In the genomic region with DNA sequence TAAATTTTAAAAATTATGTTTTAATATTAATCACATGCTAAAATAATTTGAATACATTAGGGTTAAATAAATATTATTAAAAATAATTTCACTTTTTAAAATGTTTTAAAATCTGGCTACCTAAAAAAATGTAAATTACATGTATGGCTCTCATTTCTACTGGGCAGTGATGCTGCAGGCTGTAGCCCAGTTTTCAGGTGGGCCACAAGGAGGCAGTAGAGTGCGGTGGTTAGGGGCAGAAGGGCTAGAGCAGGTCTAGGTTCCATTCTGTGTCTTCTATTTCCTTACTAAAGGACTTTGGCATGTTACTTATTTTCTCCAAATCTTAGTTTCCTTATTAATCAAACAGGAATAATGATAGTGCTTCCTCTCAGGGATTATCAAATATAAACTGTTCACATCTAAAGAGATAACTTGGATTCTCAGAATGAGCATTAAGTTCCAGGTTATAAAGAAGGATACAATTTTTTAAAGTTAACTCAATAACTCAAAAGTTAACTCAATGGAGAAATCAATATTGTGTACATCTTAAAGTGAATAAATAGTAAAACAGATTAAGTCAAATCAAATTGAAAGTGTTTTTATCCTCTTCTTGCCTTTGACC, we compare ENCODE assay signal across 8 cellular contexts. TPM values are rescaled to one million over a fixed set of nuclear protein-coding genes. Genes with fewer than 3 reads are reported as not detected.
A peak's percentile ranks its signal among the peaks of the same experiment; 100 is the strongest.
DNase-seq lines count a peak whose midpoint lies in the region; ATAC-seq and TF ChIP-seq lines count a peak whose summit lies in the region.

No MANE protein-coding gene starts in this region.

- H3K4me3 Mint-ChIP-seq in naive B cell = no peak overlapping the region

- peaks cover 6 to 19% (median 18%) of the 10 kb centered on the region in 3 donors for H3K27me3 Mint-ChIP-seq in naive B cell

- H3K27ac Mint-ChIP-seq in naive B cell = no peak overlapping the region

- H3K9me3 Mint-ChIP-seq in naive B cell = peaks cover 0 to 5% (median 0%) of the 10 kb centered on the region in 7 donors

- no peaks in the 10 kb centered on the region for H3K4me1 Mint-ChIP-seq in naive B cell

- TF ChIP-seq CTCF in epithelial cell of esophagus (IDR thresholded peaks at IDR 0.05; ENCODE audit: insufficient read depth, low read depth, low read length, missing control alignments) = peak; percentile 96

- no peak overlapping the region for H3K4me3 ChIP-seq in epithelial cell of esophagus (ENCODE audit: low read length)

- no peaks in the 10 kb centered on the region for H3K36me3 Mint-ChIP-seq in naive B cell

- peak; percentile 50 for DNase-seq in AG08396 (ENCODE audit: low spot score)
- DNase-seq in NCI-H82 treated with DMSO at 0.1 percent for 48 hours (lab: John Stamatoyannopoulos, UW; ENCODE audit: unreplicated experiment) = peak; percentile 42
- peak; percentile 76 for DNase-seq in activated CD8-positive, alpha-beta memory T cell treated with anti-CD3 and anti-CD28 coated beads for 24 hours
- DNase-seq in epithelial cell of esophagus (ENCODE audit: low read depth) = peak; percentile 66
- DNase-seq in naive B cell = peak; percentile 28
- DNase-seq in stimulated activated naive CD4-positive, alpha-beta T cell treated with Interleukin-2 at 50 U/mL for 16 hours (lab: John Stamatoyannopoulos, UW) = peak; percentile 37

- ATAC-seq in GM18868 (IDR thresholded peaks at IDR 0.05; ENCODE audit: unreplicated experiment) = peak; percentile 98
- peak; percentile 95 for ATAC-seq in HG03103 (IDR thresholded peaks at IDR 0.05; ENCODE audit: low read depth, unreplicated experiment)
- ATAC-seq in naive B cell (ENCODE audit: low read depth in 2 of 2) = peak; percentile 45 to 48

RNA-seq across cellular contexts. Expression of a gene that starts 54.9 kb away (rescaled TPM):
- polyA plus RNA-seq in naive B cell (ENCODE audit: low read depth in 6 of 6) = not detected

Comparison
In these comparisons a context has a peak if more than half of its experiments do, and no peak if none do; other contexts are left out.
1. ATAC-seq: peak in every context shown above with its lines; median percentile 98 in GM18868; 95 in HG03103; 46 in naive B cell.